8 cellular contexts compared by ENCODE assay signal in genomic region chr17:63826468-63827001, GRCh38. TPM values are rescaled to one million over a fixed set of nuclear protein-coding genes. Genes with fewer than 3 reads are reported as not detected.
DNase-seq lines count a peak whose midpoint lies in the region; ATAC-seq and TF ChIP-seq lines count a peak whose summit lies in the region.

No MANE protein-coding gene starts in this region.

- ATAC-seq in HG03159 (IDR thresholded peaks at IDR 0.05; ENCODE audit: unreplicated experiment) (peak; percentile 8), left ventricle myocardium superior (peak; percentile 3), gastrocnemius medialis (peak; percentile 1 to 5)

- no peaks in the 10 kb centered on the region for H3K9me3 ChIP-seq in gastrocnemius medialis

- H3K4me3 Mint-ChIP-seq in activated T-helper 2 cell treated with anti-CD3 and anti-CD28 coated beads, Interferon-gamma antibody, Interleukin-2, Interleukin-4, amounts not matched to agents 10 μg/mL and 5 μg/mL and 100 μg/mL, durations not matched to agents 14 hours and 24 hours and 36 hours (ENCODE audit: low read depth): peak overlapping the region; percentile 94

- H3K27ac ChIP-seq in gastrocnemius medialis: peak overlapping the region; percentile 92 to 95 (median 94)

- H3K4me1 Mint-ChIP-seq in activated T-helper 2 cell treated with anti-CD3 and anti-CD28 coated beads, Interferon-gamma antibody, Interleukin-2, Interleukin-4, amounts not matched to agents 10 μg/mL and 5 μg/mL and 100 μg/mL, durations not matched to agents 14 hours and 24 hours and 36 hours (ENCODE audit: low read depth): peaks cover 54% of the 10 kb centered on the region

- H3K36me3 ChIP-seq in gastrocnemius medialis: peaks cover 5 to 70% of the 10 kb centered on the region in 2 donors

- DNase-seq in EL (peak; percentile 35), left ventricle myocardium superior (no peak), gastrocnemius medialis (no peak), NCI-H510A (lab: John Stamatoyannopoulos, UW) (no peak), NCI-H2029 (lab: John Stamatoyannopoulos, UW) (no peak), NCI-H774 (lab: John Stamatoyannopoulos, UW) (no peak)
- DNase-seq in activated T-helper 2 cell treated with anti-CD3 and anti-CD28 coated beads, Interferon-gamma antibody, Interleukin-2, Interleukin-4, amounts not matched to agents 10 μg/mL and 5 μg/mL and 100 μg/mL, durations not matched to agents 14 hours and 24 hours and 36 hours (ENCODE audit: low spot score): no peak

- in situ Hi-C loops in gastrocnemius medialis (cut with MboI; ENCODE audit: low sequenced_read_pairs in 4 of 4): loop anchor here in 2 of 4 donors (25.0 kb wide), 2 partner anchors 389 to 686 kb away; partner anchors contain the start of genes CEP95 (in 1 of the 2), CYB561 (in 1 of the 2) and DDX5 (in 1 of the 2)

- TF ChIP-seq CTCF in gastrocnemius medialis (IDR thresholded peaks at IDR 0.05 in 4 of 5, conservative IDR thresholded peaks at IDR 0.05 in 1 of 5): no peak

- H3K4me1 ChIP-seq in gastrocnemius medialis: peaks cover 26 to 33% of the 10 kb centered on the region in 2 donors

- TF ChIP-seq POLR2A in gastrocnemius medialis (IDR thresholded peaks at IDR 0.05): no peak

- intact Hi-C loops in activated T-helper 2 cell treated with anti-CD3 and anti-CD28 coated beads, Interferon-gamma antibody, Interleukin-2, Interleukin-4, amounts not matched to agents 10 μg/mL and 5 μg/mL and 100 μg/mL, durations not matched to agents 14 hours and 24 hours and 36 hours (cut with micrococcal nuclease): loop anchor here (1.0 to 5.0 kb wide), 4 partner anchors 17 to 681 kb away; partner anchors contain the start of genes CCDC47, CEP95, DDX5 and LIMD2
- intact Hi-C loops in left ventricle myocardium superior (cut with micrococcal nuclease): no loop called here
- intact Hi-C loops in gastrocnemius medialis (cut with DNase I; ENCODE audit: low total_unique reads): loop anchor here (1.0 to 10.0 kb wide), 3 partner anchors 17 to 678 kb away; partner anchors contain the start of genes CCDC47, CEP95 and DDX5

- no peaks in the 10 kb centered on the region for H3K27me3 ChIP-seq in gastrocnemius medialis

- H3K4me3 ChIP-seq in gastrocnemius medialis: peak overlapping the region; percentile 84 to 89 (median 86)

- peaks cover 94% of the 10 kb centered on the region for H3K36me3 Mint-ChIP-seq in activated T-helper 2 cell treated with anti-CD3 and anti-CD28 coated beads, Interferon-gamma antibody, Interleukin-2, Interleukin-4, amounts not matched to agents 10 μg/mL and 5 μg/mL and 100 μg/mL, durations not matched to agents 14 hours and 24 hours and 36 hours (ENCODE audit: low read depth)

- H3K27me3 Mint-ChIP-seq in activated T-helper 2 cell treated with anti-CD3 and anti-CD28 coated beads, Interferon-gamma antibody, Interleukin-2, Interleukin-4, amounts not matched to agents 10 μg/mL and 5 μg/mL and 100 μg/mL, durations not matched to agents 14 hours and 24 hours and 36 hours (ENCODE audit: low read depth): no peaks in the 10 kb centered on the region

- H3K9me3 Mint-ChIP-seq in activated T-helper 2 cell treated with anti-CD3 and anti-CD28 coated beads, Interferon-gamma antibody, Interleukin-2, Interleukin-4, amounts not matched to agents 10 μg/mL and 5 μg/mL and 100 μg/mL, durations not matched to agents 14 hours and 24 hours and 36 hours: no peaks in the 10 kb centered on the region

- peak overlapping the region; percentile 99 for H3K27ac Mint-ChIP-seq in activated T-helper 2 cell treated with anti-CD3 and anti-CD28 coated beads, Interferon-gamma antibody, Interleukin-2, Interleukin-4, amounts not matched to agents 10 μg/mL and 5 μg/mL and 100 μg/mL, durations not matched to agents 14 hours and 24 hours and 36 hours

RNA-seq across cellular contexts. Expression of gene PSMC5, which starts 0.7 kb away (rescaled TPM):
- total RNA-seq in activated T-helper 2 cell treated with anti-CD3 and anti-CD28 coated beads, Interferon-gamma antibody, Interleukin-2, Interleukin-4, amounts not matched to agents 10 μg/mL and 5 μg/mL and 100 μg/mL, durations not matched to agents 14 hours and 24 hours and 36 hours: 185 and 204 TPM in 2 replicates
- total RNA-seq in left ventricle myocardium superior: 141 TPM
- 100 to 1,000 TPM; 103 to 153 (median 123) TPM for total RNA-seq in gastrocnemius medialis

RNA-seq across cellular contexts. Expression of gene FTSJ3, which starts 0.9 kb away (rescaled TPM):
- 75.0 and 80.7 TPM in 2 replicates for total RNA-seq in activated T-helper 2 cell treated with anti-CD3 and anti-CD28 coated beads, Interferon-gamma antibody, Interleukin-2, Interleukin-4, amounts not matched to agents 10 μg/mL and 5 μg/mL and 100 μg/mL, durations not matched to agents 14 hours and 24 hours and 36 hours
- total RNA-seq in left ventricle myocardium superior (35.9 TPM), gastrocnemius medialis (10 to 100 TPM; 24.6 to 46.3 (median 34.9) TPM)

RNA-seq across cellular contexts. Expression of gene SMARCD2, which starts 15.9 kb away (rescaled TPM):
- total RNA-seq in activated T-helper 2 cell treated with anti-CD3 and anti-CD28 coated beads, Interferon-gamma antibody, Interleukin-2, Interleukin-4, amounts not matched to agents 10 μg/mL and 5 μg/mL and 100 μg/mL, durations not matched to agents 14 hours and 24 hours and 36 hours: 129 and 130 TPM in 2 replicates
- total RNA-seq in left ventricle myocardium superior: 28.4 TPM
- total RNA-seq in gastrocnemius medialis: 10 to 100 TPM; 30.2 to 64.3 (median 44.9) TPM

RNA-seq across cellular contexts. Expression of gene CSH2, which starts 46.9 kb away (rescaled TPM):
- not detected in 2 replicates for total RNA-seq in activated T-helper 2 cell treated with anti-CD3 and anti-CD28 coated beads, Interferon-gamma antibody, Interleukin-2, Interleukin-4, amounts not matched to agents 10 μg/mL and 5 μg/mL and 100 μg/mL, durations not matched to agents 14 hours and 24 hours and 36 hours
- total RNA-seq in left ventricle myocardium superior (not detected), gastrocnemius medialis (not detected)

RNA-seq across cellular contexts. Expression of gene DDX42, which starts 52.6 kb away (rescaled TPM):
- 138 and 144 TPM in 2 replicates for total RNA-seq in activated T-helper 2 cell treated with anti-CD3 and anti-CD28 coated beads, Interferon-gamma antibody, Interleukin-2, Interleukin-4, amounts not matched to agents 10 μg/mL and 5 μg/mL and 100 μg/mL, durations not matched to agents 14 hours and 24 hours and 36 hours
- 56.7 TPM for total RNA-seq in left ventricle myocardium superior
- 10 to 100 TPM; 35.9 to 71.6 (median 56.8) TPM for total RNA-seq in gastrocnemius medialis
